ENCODE assay signal across 9 cellular contexts in genomic region chr10:71396084-71396713, GRCh38. TPM values are rescaled to one million over a fixed set of nuclear protein-coding genes. Genes with fewer than 3 reads are reported as not detected.
DNase-seq lines count a peak whose midpoint lies in the region; ATAC-seq and TF ChIP-seq lines count a peak whose summit lies in the region.
"Had no signal": no experiment of that assay in that cellular context is flagged by ENCODE, and none has a peak within 500 bp of the region (broad histone marks: within the 10 kb centered on the region; RNA-seq: fewer than 3 reads in every experiment).

No MANE protein-coding gene starts in this region.

- DNase-seq in activated CD4-positive, alpha-beta T cell treated with anti-CD3 and anti-CD28 coated beads for 36 hours = peak; percentile 67
- DNase-seq in activated CD4-positive, alpha-beta T cell treated with anti-CD3 and anti-CD28 coated beads, Interleukin-2, amount 50 U/mL, for 1 hour = no peak
- DNase-seq in NCI-H774 (lab: John Stamatoyannopoulos, UW) = peak; percentile 34
- DNase-seq in body of pancreas = peak; percentile 42 to 65 (median 64)
- peak; percentile 24 to 29 (median 28) for DNase-seq in immature natural killer cell
- peak; percentile 48 for DNase-seq in stimulated activated CD8-positive, alpha-beta memory T cell treated with anti-CD3 and anti-CD28 coated beads, Interleukin-4, amount 100 ng/mL, for 48 hours

- peaks cover 15% of the 10 kb centered on the region for H3K4me1 ChIP-seq in body of pancreas

- peak in 6 of 7 experiments; percentile 23 to 69 (median 56) for TF ChIP-seq CTCF in body of pancreas (IDR thresholded peaks at IDR 0.05)

- no peaks in the 10 kb centered on the region for H3K9me3 ChIP-seq in body of pancreas

- POLR2A ChIA-PET in activated CD4-positive, alpha-beta T cell treated with anti-CD3 and anti-CD28 coated beads for 36 hours (lab: Charles Lee) = no interaction called here

- intact Hi-C loops in activated CD4-positive, alpha-beta T cell treated with anti-CD3 and anti-CD28 coated beads for 36 hours (cut with DNase I, micrococcal nuclease) = loop anchor here (1.0 to 5.0 kb wide), 6 partner anchors 174 to 416 kb away; no protein-coding TSS in a partner anchor
- intact Hi-C loops in body of pancreas (cut with DNase I) = loop anchor here (5.0 kb wide), 1 partner anchor 171 kb away; no protein-coding TSS in a partner anchor

- no peak overlapping the region for H3K27ac Mint-ChIP-seq in activated CD4-positive, alpha-beta T cell treated with anti-CD3 and anti-CD28 coated beads for 36 hours
- no peak overlapping the region for H3K27ac Mint-ChIP-seq in immature natural killer cell

- CTCF ChIA-PET in activated CD4-positive, alpha-beta T cell treated with anti-CD3 and anti-CD28 coated beads for 36 hours (lab: Charles Lee) = interaction anchor here (0.6 to 4.5 kb wide), 14 partner anchors 12 to 1378 kb away, joined by 3 to 37 read pairs (median 3); no protein-coding TSS in a partner anchor

- peaks cover 51% of the 10 kb centered on the region for H3K27me3 Mint-ChIP-seq in activated CD4-positive, alpha-beta T cell treated with anti-CD3 and anti-CD28 coated beads for 36 hours
- H3K27me3 Mint-ChIP-seq in immature natural killer cell (ENCODE audit: low read depth in 3 of 3) = peaks cover 11 to 26% (median 15%) of the 10 kb centered on the region in 3 donors

- H3K4me3 ChIP-seq in body of pancreas = no peak overlapping the region

- no peaks in the 10 kb centered on the region for H3K27me3 ChIP-seq in body of pancreas

- peak overlapping the region; percentile 9 to 62 (median 44) for H3K27ac ChIP-seq in body of pancreas
- H3K27ac ChIP-seq: C4-2B had no signal

- TF ChIP-seq POLR2A in body of pancreas (IDR thresholded peaks at IDR 0.05) = no peak

- H3K9me3 Mint-ChIP-seq in activated CD4-positive, alpha-beta T cell treated with anti-CD3 and anti-CD28 coated beads for 36 hours (ENCODE audit: low read depth) = no peaks in the 10 kb centered on the region
- H3K9me3 Mint-ChIP-seq in immature natural killer cell = no peaks in the 10 kb centered on the region

- H3K36me3 ChIP-seq in body of pancreas (replicated peaks in 1 of 2; ENCODE audit: insufficient read depth in 1 of 2, low read depth in 2 of 2) = no peaks in the 10 kb centered on the region

- peak; percentile 88 for ATAC-seq in activated CD4-positive, alpha-beta T cell treated with anti-CD3 and anti-CD28 coated beads for 36 hours
- peak; percentile 72 for ATAC-seq in body of pancreas
- ATAC-seq in HG02588 (IDR thresholded peaks at IDR 0.05; ENCODE audit: unreplicated experiment) = no peak
- ATAC-seq in HG03521 (IDR thresholded peaks at IDR 0.05; ENCODE audit: unreplicated experiment) = no peak

- H3K4me1 Mint-ChIP-seq in activated CD4-positive, alpha-beta T cell treated with anti-CD3 and anti-CD28 coated beads for 36 hours = peaks cover 8% of the 10 kb centered on the region
- peaks cover 5 to 7% of the 10 kb centered on the region in 2 donors for H3K4me1 Mint-ChIP-seq in immature natural killer cell

- 28 to 41% methylated on average over 29 to 44 of the region's 46 CpGs for WGBS in body of pancreas, 2 donors

- H3K36me3 Mint-ChIP-seq in activated CD4-positive, alpha-beta T cell treated with anti-CD3 and anti-CD28 coated beads for 36 hours (ENCODE audit: low read depth) = no peaks in the 10 kb centered on the region
- no peaks in the 10 kb centered on the region for H3K36me3 Mint-ChIP-seq in immature natural killer cell

- H3K4me3 Mint-ChIP-seq in activated CD4-positive, alpha-beta T cell treated with anti-CD3 and anti-CD28 coated beads for 36 hours = no peak overlapping the region
- peak overlapping the region; percentile 52 to 76 (median 64) for H3K4me3 Mint-ChIP-seq in immature natural killer cell

RNA-seq across cellular contexts. Expression of gene CDH23, which starts 0.5 kb away (rescaled TPM):
- total RNA-seq in activated CD4-positive, alpha-beta T cell treated with anti-CD3 and anti-CD28 coated beads for 36 hours = 1 to 10 TPM; 1.5 to 1.6 TPM
- total RNA-seq in body of pancreas = 10 to 100 TPM; 28.5 to 58.7 TPM
- polyA plus RNA-seq in immature natural killer cell = under 1 TPM in 2 of 3 donors, not detected in 1; 0.47 to 0.59 TPM

Comparison
In these comparisons a context has a peak if more than half of its experiments do, and no peak if none do; other contexts are left out.
1. ATAC-seq: peak in activated CD4-positive, alpha-beta T cell treated with anti-CD3 and anti-CD28 coated beads for 36 hours (single experiment) and body of pancreas (single experiment); none in HG02588 (single experiment) and HG03521 (single experiment).
2. RNA of gene CDH23, which starts 0.5 kb away (total RNA-seq): 28.5 to 58.7 TPM in body of pancreas; 1.5 to 1.6 TPM in activated CD4-positive, alpha-beta T cell treated with anti-CD3 and anti-CD28 coated beads for 36 hours; every median in the first group is over 10 times any median in the second.